ENCODE assay signal across 21 cellular contexts in the genomic region with DNA sequence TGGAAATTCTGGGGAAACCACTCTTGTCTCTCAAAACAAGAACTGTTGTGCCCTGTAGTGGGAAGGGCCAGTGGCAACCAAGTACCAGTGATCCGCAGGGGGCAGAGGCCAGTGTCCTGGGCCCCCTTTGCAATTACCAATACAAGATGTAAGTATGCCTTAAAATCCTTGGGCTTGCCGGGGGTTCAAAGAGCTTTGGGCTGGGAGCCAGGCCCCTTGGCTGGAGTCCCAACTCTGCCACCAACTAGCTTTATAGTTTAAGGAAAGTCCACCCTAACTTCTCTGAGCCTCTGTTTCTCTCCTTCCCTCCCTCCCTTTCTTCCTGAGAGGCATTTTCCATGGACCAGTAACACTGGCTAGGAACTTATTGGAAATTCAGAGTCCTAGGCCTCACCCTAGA. TPM values are rescaled to one million over a fixed set of nuclear protein-coding genes. Genes with fewer than 3 reads are reported as not detected.
DNase-seq lines count a peak whose midpoint lies in the region; FAIRE-seq and TF ChIP-seq lines count a peak whose summit lies in the region.
"Had no signal": no experiment of that assay in that cellular context is flagged by ENCODE, and none has a peak within 500 bp of the region (broad histone marks: within the 10 kb centered on the region; RNA-seq: fewer than 3 reads in every experiment).

No MANE protein-coding gene starts in this region.

- H2AFZ ChIP-seq in ACC112 (ENCODE audit: low read length, unreplicated experiment) (no peak overlapping the region), H9 (ENCODE audit: low read length) (no peak overlapping the region), H1 (ENCODE audit: low read length) (no peak overlapping the region)

- H3K27me3 ChIP-seq in ACC112 (ENCODE audit: insufficient read depth, low read length) (no peaks in the 10 kb centered on the region), H9 (ENCODE audit: insufficient read depth, low read length) (no peaks in the 10 kb centered on the region), H1 (replicated peaks in 1 of 4; ENCODE audit: control insufficient read depth in 3 of 4, extremely low read depth in 1 of 4, insufficient read depth in 3 of 4, low read length in 3 of 4) (no peaks in the 10 kb centered on the region), small intestine (ENCODE audit: control insufficient read depth in 2 of 2, insufficient read depth in 2 of 2, low read length in 2 of 2) (no peaks in the 10 kb centered on the region)
- H3K27me3 ChIP-seq: BE2C had no signal

- H3K27ac Mint-ChIP-seq in H9 (0 out of 7 replicates have a peak overlapping the region, but pooled peaks of 2 of the 3 experiments have one; percentile 4 to 66), chondrocyte (ENCODE audit: unreplicated experiment) (no peak overlapping the region), progenitor cell of endocrine pancreas (no peak overlapping the region)
- H3K27ac Mint-ChIP-seq: CD4-positive, alpha-beta memory T cell; IgD-negative memory B cell had no signal

- H3K9ac ChIP-seq in H9 (ENCODE audit: extremely low read depth, insufficient read length, low read length) (no peak overlapping the region), H1 (replicated peaks in 1 of 4; ENCODE audit: extremely low read depth in 1 of 4, low read depth in 3 of 4, low read length in 3 of 4) (no peak overlapping the region)

- H2BK20ac ChIP-seq in H9 (ENCODE audit: low read depth, low read length, poor library complexity, severe bottlenecking) (no peak overlapping the region), H1 (ENCODE audit: low read length) (no peak overlapping the region)

- peaks cover 77% of the 10 kb centered on the region for H3K79me2 ChIP-seq in ACC112 (ENCODE audit: control insufficient read depth, insufficient read depth, low read length, unreplicated experiment)
- no peaks in the 10 kb centered on the region for H3K79me2 ChIP-seq in H9 (ENCODE audit: insufficient read depth, low read length)
- 0 out of 4 replicates have a peak, but pooled peaks cover 0 to 8% of the 10 kb centered on the region in 2 experiments for H3K79me2 ChIP-seq in H1 (ENCODE audit: control insufficient read depth in 1 of 2, insufficient read depth in 2 of 2, low read length in 2 of 2)

- H2BK5ac ChIP-seq in H9 (ENCODE audit: insufficient read length, low read length) (no peak overlapping the region), H1 (ENCODE audit: low read depth, low read length) (no peak overlapping the region; the same call in 1 of the 2 replicates)

- no peak overlapping the region for H3K4ac ChIP-seq in H9 (ENCODE audit: low read depth, low read length)
- H3K4ac ChIP-seq in H1 (replicated peaks; ENCODE audit: insufficient read length, low read depth, low read length): no peak overlapping the region

- H3K9me3 Mint-ChIP-seq in H9 (peaks cover 4 to 6% of the 10 kb centered on the region in 2 experiments; a peak in 3 of 5 replicates), chondrocyte (ENCODE audit: low read depth) (no peaks in the 10 kb centered on the region), progenitor cell of endocrine pancreas (ENCODE audit: low read depth) (no peaks in the 10 kb centered on the region)

- CTCF ChIA-PET in H1 (lab: Charles Lee; ENCODE audit: partially characterized antibody): interaction anchor here (1.3 to 12.6 kb wide), 4 partner anchors 10 to 69 kb away, joined by 4 to 106 read pairs (median 7); no protein-coding TSS in a partner anchor

- H3K56ac ChIP-seq in H9 (ENCODE audit: insufficient read length, low read depth, low read length): no peak overlapping the region
- no peak overlapping the region for H3K56ac ChIP-seq in H1 (replicated peaks; ENCODE audit: insufficient read length, low read depth, low read length)

- H4K8ac ChIP-seq in H9 (replicated peaks; ENCODE audit: insufficient read length, low read depth, low read length): no peak overlapping the region
- no peak overlapping the region for H4K8ac ChIP-seq in H1 (ENCODE audit: extremely low read depth, insufficient read depth, low read length)

- peaks cover 1% of the 10 kb centered on the region; the same call in 1 of the 2 replicates for H3K27me3 Mint-ChIP-seq in H9 (ENCODE audit: low read depth)
- no peaks in the 10 kb centered on the region for H3K27me3 Mint-ChIP-seq in chondrocyte (ENCODE audit: low read depth)
- peaks cover 20% of the 10 kb centered on the region for H3K27me3 Mint-ChIP-seq in progenitor cell of endocrine pancreas

- no peak overlapping the region for H2AK5ac ChIP-seq in H9 (ENCODE audit: insufficient read length, low read length)
- H2AK5ac ChIP-seq in H1 (ENCODE audit: low read depth, low read length): no peak overlapping the region

- H3K4me3 ChIP-seq in ACC112 (ENCODE audit: low read depth, low read length): no peak overlapping the region
- H3K4me3 ChIP-seq in H1 (ENCODE audit: extremely low read depth in 1 of 4, insufficient read depth in 2 of 4, low read depth in 3 of 4, low read length in 4 of 4): no peak overlapping the region
- H3K4me3 ChIP-seq in small intestine (ENCODE audit: low read depth in 1 of 2, low read length in 2 of 2): no peak overlapping the region

- no peak overlapping the region for H2BK120ac ChIP-seq in H9 (ENCODE audit: low read depth, low read length, poor library complexity, severe bottlenecking)
- no peak overlapping the region for H2BK120ac ChIP-seq in H1 (replicated peaks; ENCODE audit: low read depth, low read length)

- H3K36me3 Mint-ChIP-seq in H9 (ENCODE audit: insufficient read depth in 1 of 3, low read depth in 3 of 3) (peaks cover 4 to 11% (median 10%) of the 10 kb centered on the region in 3 experiments; a peak in 6 of 7 replicates), chondrocyte (ENCODE audit: low read depth) (no peaks in the 10 kb centered on the region), progenitor cell of endocrine pancreas (ENCODE audit: insufficient read depth) (no peaks in the 10 kb centered on the region)
- H3K36me3 Mint-ChIP-seq: CD4-positive, alpha-beta memory T cell; IgD-negative memory B cell had no signal

- no peaks in the 10 kb centered on the region for H3K79me1 ChIP-seq in H9 (ENCODE audit: insufficient read depth, low read depth, low read length, poor library complexity, severe bottlenecking)
- H3K79me1 ChIP-seq in H1 (ENCODE audit: low read depth, low read length): no peaks in the 10 kb centered on the region; the same call in 1 of the 2 replicates

- H4K5ac ChIP-seq in H9 (ENCODE audit: insufficient read length, low read depth, low read length) (no peak overlapping the region), H1 (ENCODE audit: insufficient read length, low read depth, low read length) (no peak overlapping the region)

- DNase-seq in H9 (no peak), H1 (ENCODE audit: low read depth in 1 of 2, low spot score in 2 of 2) (no peak), small intestine (peak; percentile 58), chondrocyte (ENCODE audit: low spot score) (no peak), DMS114 treated with DMSO at 0.1 percent for 48 hours (lab: John Stamatoyannopoulos, UW; ENCODE audit: unreplicated experiment) (no peak), progenitor cell of endocrine pancreas (ENCODE audit: low spot score, unreplicated experiment) (no peak)
- DNase-seq in activated CD4-positive, CD25-positive, alpha-beta regulatory T cell (lab: John Stamatoyannopoulos, UW): no peak
- DNase-seq: BE2C; CD4-positive, alpha-beta memory T cell; GF-D8; Kasumi-1; NCI-H1417; NCI-H1930; NCI-H526 treated with DMSO at 0.1 percent for 48 hours; OCI-M1; RPMI8226 had no signal

- no peak overlapping the region for H2BK15ac ChIP-seq in H9 (ENCODE audit: low read depth, low read length)
- H2BK15ac ChIP-seq in H1 (ENCODE audit: low read length): no peak overlapping the region

- no peak overlapping the region for H3T11ph ChIP-seq in H9 (ENCODE audit: low read length)

- no CpG with 5 or more reads among the region's 2 CpGs for WGBS in H9 (ENCODE audit: extremely low coverage, insufficient read length, low lambda C conversion rate)
- WGBS in H1 (ENCODE audit: extremely low coverage in 1 of 2, insufficient coverage in 1 of 2, insufficient read length in 1 of 2, insufficient replicate concordance in 2 of 2, low coverage in 1 of 2, low lambda C conversion rate in 2 of 2, missing lambda C conversion rate in 1 of 2), 2 experiments: 93% methylated on average over 2 of the region's 2 CpGs; no CpG with 5 or more reads in 1 of the 2 experiments
- 0 to 54% (median 28%) methylated on average over 2 of the region's 2 CpGs for WGBS in small intestine, 3 donors

- H3K9me3 ChIP-seq in H9 (ENCODE audit: control insufficient read depth, low read depth, low read length): no peaks in the 10 kb centered on the region
- no peaks in the 10 kb centered on the region for H3K9me3 ChIP-seq in H1 (ENCODE audit: insufficient read depth in 2 of 2, low read depth in 1 of 2, low read length in 1 of 2)
- H3K9me3 ChIP-seq in small intestine (ENCODE audit: control insufficient read depth, low read depth): no peaks in the 10 kb centered on the region
- H3K9me3 ChIP-seq: BE2C had no signal

- H4K91ac ChIP-seq in H9 (ENCODE audit: insufficient read length, low read depth, low read length) (no peak overlapping the region), H1 (replicated peaks; ENCODE audit: insufficient read length, low read length) (no peak overlapping the region)

- H3K36me3 ChIP-seq in ACC112 (ENCODE audit: insufficient read depth, low read length) (peaks cover 6% of the 10 kb centered on the region; the same call in 1 of the 2 replicates), H1 (ENCODE audit: control insufficient read depth in 2 of 4, insufficient read depth in 4 of 4, low read length in 3 of 4) (no peaks in the 10 kb centered on the region), small intestine (ENCODE audit: control insufficient read depth in 2 of 2, insufficient read depth in 2 of 2, low read length in 2 of 2) (no peaks in the 10 kb centered on the region)
- H3K36me3 ChIP-seq: BE2C had no signal

- no peaks in the 10 kb centered on the region for H4K20me1 ChIP-seq in H9 (ENCODE audit: control insufficient read depth, insufficient read depth, insufficient read length)
- no peaks in the 10 kb centered on the region for H4K20me1 ChIP-seq in H1 (replicated peaks in 1 of 2; ENCODE audit: control insufficient read depth in 1 of 2, insufficient read depth in 2 of 2, low read length in 2 of 2)

- TF ChIP-seq POLR2A in H1 (IDR thresholded peaks at IDR 0.05; ENCODE audit: control extremely low read depth in 1 of 2, low read depth in 2 of 2, low read length in 2 of 2): no peak

- TF ChIP-seq EP300 in H1 (IDR thresholded peaks at IDR 0.05; ENCODE audit: borderline replicate concordance in 1 of 2, low read depth in 2 of 2, low read length in 2 of 2): no peak

- H3K23me2 ChIP-seq in H9 (ENCODE audit: insufficient read length, low read depth, low read length, poor library complexity, severe bottlenecking) (no peaks in the 10 kb centered on the region), H1 (ENCODE audit: low read depth, low read length) (no peaks in the 10 kb centered on the region)

- H3K4me3 Mint-ChIP-seq in H9 (no peak overlapping the region), chondrocyte (ENCODE audit: unreplicated experiment) (no peak overlapping the region), progenitor cell of endocrine pancreas (ENCODE audit: low read depth) (no peak overlapping the region)
- H3K4me3 Mint-ChIP-seq: CD4-positive, alpha-beta memory T cell; IgD-negative memory B cell had no signal

- H3K14ac ChIP-seq in H9 (ENCODE audit: insufficient read depth, low read length) (no peak overlapping the region), H1 (ENCODE audit: insufficient read length) (no peak overlapping the region)

- no peak for TF ChIP-seq CTCF in H9 (conservative IDR thresholded peaks at IDR 0.05)
- TF ChIP-seq CTCF in H1 (IDR thresholded peaks at IDR 0.05; ENCODE audit: control extremely low read depth in 1 of 3, insufficient read depth in 1 of 3, low read depth in 1 of 3, low read length in 3 of 3): no peak
- TF ChIP-seq CTCF in chondrocyte (IDR thresholded peaks at IDR 0.05): no peak
- TF ChIP-seq CTCF in progenitor cell of endocrine pancreas (IDR thresholded peaks at IDR 0.05; ENCODE audit: unreplicated experiment): no peak

- H3K18ac ChIP-seq in H9 (ENCODE audit: insufficient read length, low read depth, low read length) (no peak overlapping the region), H1 (ENCODE audit: extremely low read depth, low read length) (0 out of 2 replicates have a peak overlapping the region, but pooled peaks have one; percentile 54)

- H3K23ac ChIP-seq in H9 (ENCODE audit: insufficient read length, low read depth, low read length) (no peak overlapping the region), H1 (ENCODE audit: insufficient read length) (no peak overlapping the region)

- H3K27ac ChIP-seq in ACC112 (ENCODE audit: low read depth, low read length): peak overlapping the region; percentile 32; the same call in 1 of the 2 replicates
- H3K27ac ChIP-seq in H9 (ENCODE audit: insufficient read length, low read depth, low read length): no peak overlapping the region
- no peak overlapping the region for H3K27ac ChIP-seq in H1 (ENCODE audit: low read depth, low read length)
- H3K27ac ChIP-seq in small intestine (ENCODE audit: low read depth in 1 of 2, low read length in 1 of 2): no peak overlapping the region

- no peak for TF ChIP-seq RAD21 in H1 (IDR thresholded peaks at IDR 0.05 in 1 of 2, conservative IDR thresholded peaks at IDR 0.05 in 1 of 2; ENCODE audit: low read depth in 2 of 2, low read length in 2 of 2)

- H3K4me1 ChIP-seq in ACC112 (ENCODE audit: control insufficient read depth, insufficient read depth, low read length, unreplicated experiment): peaks cover 68% of the 10 kb centered on the region
- H3K4me1 ChIP-seq in H9 (ENCODE audit: insufficient read depth, low read length): peaks cover 21% of the 10 kb centered on the region
- peaks cover 0 to 15% (median 9%) of the 10 kb centered on the region in 4 experiments; a peak in 4 of 7 replicates for H3K4me1 ChIP-seq in H1 (replicated peaks in 1 of 4; ENCODE audit: control insufficient read depth in 3 of 4, insufficient read depth in 4 of 4, low read length in 3 of 4)
- peaks cover 4% of the 10 kb centered on the region in 2 donors for H3K4me1 ChIP-seq in small intestine (ENCODE audit: control insufficient read depth in 2 of 2, insufficient read depth in 1 of 2, low read depth in 1 of 2, low read length in 1 of 2)
- H3K4me1 ChIP-seq: BE2C had no signal

- H3K4me1 Mint-ChIP-seq in H9 (peaks cover 63 to 76% of the 10 kb centered on the region in 2 experiments), chondrocyte (ENCODE audit: low read depth) (peaks cover 41% of the 10 kb centered on the region), progenitor cell of endocrine pancreas (ENCODE audit: low read depth) (peaks cover 2% of the 10 kb centered on the region)
- H3K4me1 Mint-ChIP-seq: CD4-positive, alpha-beta memory T cell; IgD-negative memory B cell had no signal

- H3K4me2 ChIP-seq in H9 (ENCODE audit: insufficient read depth, insufficient read length, low read length): no peak overlapping the region
- no peak overlapping the region for H3K4me2 ChIP-seq in H1 (ENCODE audit: insufficient read depth in 1 of 2, low read depth in 2 of 2, low read length in 2 of 2)

- POLR2A ChIA-PET in H1 (lab: Charles Lee; ENCODE audit: partially characterized antibody): interaction anchor here (1.0 to 7.3 kb wide), 3 partner anchors 9 to 41 kb away, joined by 3 to 67 read pairs (median 7); partner anchors contain the start of gene CLMP

- FAIRE-seq in H1 (lab: Jason Lieb, UNC): no peak
- FAIRE-seq in small intestine (lab: Jason Lieb, UNC): no peak
- FAIRE-seq: GM12891, H54 had no signal

- no peak overlapping the region for H2BK12ac ChIP-seq in H9 (ENCODE audit: insufficient read length, low read depth, low read length)
- no peak overlapping the region for H2BK12ac ChIP-seq in H1 (ENCODE audit: low read depth, low read length)

RNA-seq across cellular contexts. Expression of gene CLMP, which starts 15.5 kb away (rescaled TPM):
- 11.8 and 13.8 TPM in 2 replicates for total RNA-seq in H9 (2021)
- 20.8 and 24.1 TPM in 2 replicates for total RNA-seq in H1 (2021; fragmentation: NEBNext Ultra II Directional; extraction: Animal tissue kit (Norgen Biotek cat#: 25700))
- 9.9 and 11.5 TPM in 2 replicates for polyA plus RNA-seq in H1 (2011; rRNA removed)
- polyA plus RNA-seq in H1 (2011; cell fraction: cytosol; rRNA removed): 15.4 TPM
- 16.9 TPM for polyA plus RNA-seq in H1 (2011; cell fraction: nucleus; rRNA removed)
- 10.4 to 16.3 TPM (median 14.3 TPM) in 4 replicates for polyA plus RNA-seq in H1 (2012, experiment 1 of 2)
- 2.0 TPM for polyA plus RNA-seq in H1 (2012, experiment 2 of 2)
- 15.4 TPM for polyA plus RNA-seq in H1 (2013, experiment 1 of 2)
- polyA plus RNA-seq in H1 (2013, experiment 2 of 2): 16.5 TPM
- 58.8 and 90.8 TPM in 2 replicates for polyA minus RNA-seq in H1 (2011; rRNA and poly(A)+ RNA removed)
- 13.3 TPM for polyA minus RNA-seq in H1 (2011; cell fraction: cytosol; rRNA and poly(A)+ RNA removed)
- 17.5 TPM for polyA minus RNA-seq in H1 (2011; cell fraction: nucleus; rRNA and poly(A)+ RNA removed)
- polyA plus RNA-seq in small intestine: 10 to 100 TPM in 1 of 3 donors, 1 to 10 TPM in 1, under 1 TPM in 1; 0.22 to 12.2 (median 3.5) TPM
- total RNA-seq in chondrocyte: 4.8 to 21.4 TPM (median 6.6 TPM) in 3 replicates
- 2.3 and 4.0 TPM in 2 replicates for total RNA-seq in progenitor cell of endocrine pancreas
- total RNA-seq: HT-29 had no signal

Comparison
In these comparisons a context has a peak if more than half of its experiments do, and no peak if none do; other contexts are left out.
1. H3K27ac Mint-ChIP-seq: peak in H9 (2 of 3); none in chondrocyte (single experiment) and progenitor cell of endocrine pancreas (single experiment).